Comparison of ENCODE assay signal across 11 cellular contexts in genomic region chr21:45977396-45977795, GRCh38. TPM values are rescaled to one million over a fixed set of nuclear protein-coding genes. Genes with fewer than 3 reads are reported as not detected.
DNase-seq lines count a peak whose midpoint lies in the region; ATAC-seq and TF ChIP-seq lines count a peak whose summit lies in the region.
"Had no signal": no experiment of that assay in that cellular context is flagged by ENCODE, and none has a peak within 500 bp of the region (broad histone marks: within the 10 kb centered on the region; RNA-seq: fewer than 3 reads in every experiment).

No MANE protein-coding gene starts in this region.

- H3K4me1 ChIP-seq in HUES64 (ENCODE audit: insufficient read depth, low read length) (peaks cover 12% of the 10 kb centered on the region; the same call in 1 of the 2 replicates), stomach smooth muscle (ENCODE audit: control insufficient read depth, insufficient read depth, low read length) (peaks cover 56% of the 10 kb centered on the region)

- no peaks in the 10 kb centered on the region for H3K27me3 Mint-ChIP-seq in chondrocyte (ENCODE audit: low read depth)

- H3K4me3 ChIP-seq in HUES64 (ENCODE audit: low read length) (0 out of 2 replicates have a peak overlapping the region, but pooled peaks have one; percentile 23), stomach smooth muscle (ENCODE audit: low read length in 2 of 2) (peak overlapping the region in 1 of 2 donors; percentile 29)

- no peak overlapping the region for H3K4me3 Mint-ChIP-seq in chondrocyte (ENCODE audit: unreplicated experiment)

- H3K9me3 ChIP-seq in HUES64 (ENCODE audit: insufficient read depth, low read depth, low read length) (no peaks in the 10 kb centered on the region), stomach smooth muscle (ENCODE audit: control insufficient read depth in 2 of 2, low read length in 2 of 2) (no peaks in the 10 kb centered on the region)

- peak; percentile 52 for DNase-seq in ecto neural progenitor cell (ENCODE audit: low spot score)
- peak; percentile 47 for DNase-seq in left lobe of liver (ENCODE audit: low spot score)
- DNase-seq in nucleus accumbens (lab: John Stamatoyannopoulos, UW) = no peak
- no peak for DNase-seq in NCI-H82 (lab: John Stamatoyannopoulos, UW)
- no peak for DNase-seq in chondrocyte (ENCODE audit: low spot score)
- no peak for DNase-seq in activated effector memory CD4-positive, alpha-beta T cell treated with Interleukin-2 at 50 U/mL for 16 hours
- DNase-seq: CD4-positive, CD25-positive, alpha-beta regulatory T cell; KBM-7; NCI-H526 had no signal

- ATAC-seq in left lobe of liver = no peak

- no peaks in the 10 kb centered on the region for H3K9me3 Mint-ChIP-seq in chondrocyte (ENCODE audit: low read depth)
- H3K9me3 Mint-ChIP-seq: CD4-positive, CD25-positive, alpha-beta regulatory T cell had no signal

- no peak for TF ChIP-seq CTCF in chondrocyte (IDR thresholded peaks at IDR 0.05)

- H3K36me3 ChIP-seq in HUES64 (ENCODE audit: insufficient read depth, low read length) = no peaks in the 10 kb centered on the region
- H3K36me3 ChIP-seq in stomach smooth muscle (ENCODE audit: control insufficient read depth in 2 of 2, insufficient read depth in 2 of 2, low read length in 2 of 2) = no peaks in the 10 kb centered on the region

- 6% methylated on average over 5 of the region's 5 CpGs for WGBS in HUES64

- H3K27ac ChIP-seq in HUES64 (ENCODE audit: low read depth, low read length) (peak overlapping the region; percentile 63; the same call in 1 of the 2 replicates), stomach smooth muscle (ENCODE audit: low read length) (peak overlapping the region; percentile 71)

- H3K27me3 ChIP-seq in HUES64 (ENCODE audit: insufficient read depth, low read length) = peaks cover 65% of the 10 kb centered on the region
- H3K27me3 ChIP-seq in stomach smooth muscle (ENCODE audit: control insufficient read depth in 1 of 2, insufficient read depth in 2 of 2, low read length in 2 of 2) = no peaks in the 10 kb centered on the region

- peaks cover 45% of the 10 kb centered on the region for H3K4me1 Mint-ChIP-seq in chondrocyte (ENCODE audit: low read depth)

- no peak overlapping the region for H3K27ac Mint-ChIP-seq in chondrocyte (ENCODE audit: unreplicated experiment)
- H3K27ac Mint-ChIP-seq: CD4-positive, CD25-positive, alpha-beta regulatory T cell had no signal

- H3K9ac ChIP-seq in HUES64 (ENCODE audit: low read depth, low read length) = no peak overlapping the region
- peak overlapping the region in 1 of 2 donors; percentile 28 for H3K9ac ChIP-seq in stomach smooth muscle (ENCODE audit: low read length in 2 of 2)

- H3K36me3 Mint-ChIP-seq in chondrocyte (ENCODE audit: low read depth) = no peaks in the 10 kb centered on the region
- H3K36me3 Mint-ChIP-seq: CD4-positive, CD25-positive, alpha-beta regulatory T cell had no signal

RNA-seq across cellular contexts. Expression of gene COL6A1, which starts 4.2 kb away (rescaled TPM):
- 98.9 TPM for polyA plus RNA-seq in HUES64 (2013, experiment 1 of 2)
- 95.3 TPM for polyA plus RNA-seq in HUES64 (2013, experiment 2 of 2)
- total RNA-seq in left lobe of liver (48.0 TPM), chondrocyte (994 to 1,063 TPM (median 1,052 TPM) in 3 replicates)

Comparison
In these comparisons a context has a peak if more than half of its experiments do, and no peak if none do; other contexts are left out.
1. DNase-seq: peak in ecto neural progenitor cell (single experiment) and left lobe of liver (single experiment); none in nucleus accumbens (0 of 56), NCI-H82 (single experiment), chondrocyte (single experiment) and activated effector memory CD4-positive, alpha-beta T cell treated with Interleukin-2 at 50 U/mL for 16 hours (single experiment).
2. RNA of gene COL6A1, which starts 4.2 kb away (total RNA-seq): 994 to 1,063 TPM in chondrocyte; 48.0 TPM in left lobe of liver (single experiment); every median in the first group is over 10 times any median in the second.